19 cellular contexts compared by ENCODE assay signal in the genomic region with DNA sequence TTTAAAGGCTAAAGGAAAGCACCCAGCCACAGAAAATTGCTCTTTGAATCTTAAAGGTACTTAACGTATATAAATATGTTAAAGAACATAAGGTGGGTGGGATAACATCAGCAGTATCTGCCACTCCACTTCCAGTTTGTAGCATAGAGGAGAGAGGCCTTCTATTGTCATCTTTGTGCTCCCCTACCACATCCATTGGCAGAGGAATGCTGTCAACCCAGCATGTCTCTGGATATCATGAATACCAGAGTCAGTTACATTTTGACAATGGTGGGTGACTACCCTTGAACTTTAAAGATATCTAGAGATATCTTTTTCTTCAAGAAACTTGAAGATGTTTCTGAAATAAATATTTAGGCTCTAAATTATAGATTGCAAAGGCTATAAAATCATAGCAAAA.
DNase-seq lines count a peak whose midpoint lies in the region; ATAC-seq, FAIRE-seq and TF ChIP-seq lines count a peak whose summit lies in the region.
"Had no signal": no experiment of that assay in that cellular context is flagged by ENCODE, and none has a peak within 500 bp of the region (broad histone marks: within the 10 kb centered on the region; RNA-seq: fewer than 3 reads in every experiment).

No MANE protein-coding gene starts in this region.

- ATAC-seq in HG03521 (IDR thresholded peaks at IDR 0.05; ENCODE audit: unreplicated experiment) = no peak

- H3K36me3 ChIP-seq in NT2/D1 (ENCODE audit: insufficient read depth, insufficient read length, low read length) = no peaks in the 10 kb centered on the region
- H3K36me3 ChIP-seq in H1 (ENCODE audit: control insufficient read depth in 2 of 4, insufficient read depth in 4 of 4, low read length in 3 of 4) = no peaks in the 10 kb centered on the region
- H3K36me3 ChIP-seq in neural cell (ENCODE audit: insufficient read depth, low read length) = no peaks in the 10 kb centered on the region

- H3K4me2 ChIP-seq in H1 (ENCODE audit: insufficient read depth in 1 of 2, low read depth in 2 of 2, low read length in 2 of 2) (no peak overlapping the region), neural cell (ENCODE audit: low read length) (no peak overlapping the region)

- no peaks in the 10 kb centered on the region for H3K27me3 Mint-ChIP-seq in activated naive CD8-positive, alpha-beta T cell treated with anti-CD3 and anti-CD28 coated beads for 36 hours
- H3K27me3 Mint-ChIP-seq: CD4-positive, alpha-beta memory T cell had no signal

- no peak overlapping the region for H3K4me3 ChIP-seq in NT2/D1 (ENCODE audit: insufficient read length, low read depth)
- H3K4me3 ChIP-seq in H1 (ENCODE audit: extremely low read depth in 1 of 4, insufficient read depth in 2 of 4, low read depth in 3 of 4, low read length in 4 of 4) = no peak overlapping the region
- no peak overlapping the region for H3K4me3 ChIP-seq in neural cell (ENCODE audit: low read length)

- H3K79me1 ChIP-seq in H1 (ENCODE audit: low read depth, low read length) = no peaks in the 10 kb centered on the region

- H2AK5ac ChIP-seq in H1 (ENCODE audit: low read depth, low read length) = no peak overlapping the region

- no peak overlapping the region for H4K5ac ChIP-seq in H1 (ENCODE audit: insufficient read length, low read depth, low read length)

- no peak overlapping the region for H3K14ac ChIP-seq in H1 (ENCODE audit: insufficient read length)

- no peak overlapping the region for H4K91ac ChIP-seq in H1 (replicated peaks; ENCODE audit: insufficient read length, low read length)

- no peak overlapping the region for H4K8ac ChIP-seq in H1 (ENCODE audit: extremely low read depth, insufficient read depth, low read length)

- no peak overlapping the region for H3K27ac Mint-ChIP-seq in activated naive CD8-positive, alpha-beta T cell treated with anti-CD3 and anti-CD28 coated beads for 36 hours
- H3K27ac Mint-ChIP-seq: CD4-positive, alpha-beta memory T cell had no signal

- H3K27me3 ChIP-seq in NT2/D1 (ENCODE audit: insufficient read depth, insufficient read length) (no peaks in the 10 kb centered on the region), H1 (replicated peaks in 1 of 4; ENCODE audit: control insufficient read depth in 3 of 4, extremely low read depth in 1 of 4, insufficient read depth in 3 of 4, low read length in 3 of 4) (no peaks in the 10 kb centered on the region), neural cell (ENCODE audit: insufficient read depth, low read depth, low read length) (no peaks in the 10 kb centered on the region)

- no peak overlapping the region for H2AFZ ChIP-seq in H1 (ENCODE audit: low read length)
- H2AFZ ChIP-seq in neural cell (ENCODE audit: low read depth, low read length) = no peak overlapping the region

- DNase-seq in NT2/D1 (ENCODE audit: low read depth, low spot score) = peak; percentile 27
- no peak for DNase-seq in H1 (ENCODE audit: low read depth in 1 of 2, low spot score in 2 of 2)
- DNase-seq in iPS-NIHi11 (ENCODE audit: low spot score) = peak; percentile 23
- no peak for DNase-seq in activated naive CD8-positive, alpha-beta T cell treated with anti-CD3 and anti-CD28 coated beads for 36 hours
- no peak for DNase-seq in NCI-H187 treated with DMSO at 0.1 percent for 48 hours (lab: John Stamatoyannopoulos, UW)
- no peak for DNase-seq in effector CD4-positive, alpha-beta T cell
- DNase-seq: C1 segment of cervical spinal cord; Calu3; CD4-positive, alpha-beta memory T cell; COR-L47; DMS153; DND-41; GOT3; H7; HCEC 1CT had no signal

- POLR2A ChIA-PET in H1 (lab: Charles Lee; ENCODE audit: partially characterized antibody) = no interaction called here

- TF ChIP-seq CTCF in H1 (IDR thresholded peaks at IDR 0.05; ENCODE audit: control extremely low read depth in 1 of 3, insufficient read depth in 1 of 3, low read depth in 1 of 3, low read length in 3 of 3) = no peak
- no peak for TF ChIP-seq CTCF in neural cell (IDR thresholded peaks at IDR 0.05; ENCODE audit: poor library complexity, severe bottlenecking)

- no peak overlapping the region for H2BK20ac ChIP-seq in H1 (ENCODE audit: low read length)

- H3K23ac ChIP-seq in H1 (ENCODE audit: insufficient read length) = no peak overlapping the region

- H2BK120ac ChIP-seq in H1 (replicated peaks; ENCODE audit: low read depth, low read length) = no peak overlapping the region

- 61% methylated on average over 1 of the region's 1 CpG; no CpG with 5 or more reads in 1 of the 2 experiments for WGBS in H1 (ENCODE audit: extremely low coverage in 1 of 2, insufficient coverage in 1 of 2, insufficient read length in 1 of 2, insufficient replicate concordance in 2 of 2, low coverage in 1 of 2, low lambda C conversion rate in 2 of 2, missing lambda C conversion rate in 1 of 2), 2 experiments

- H3K9me3 Mint-ChIP-seq in activated naive CD8-positive, alpha-beta T cell treated with anti-CD3 and anti-CD28 coated beads for 36 hours = no peaks in the 10 kb centered on the region

- no peak overlapping the region for H2BK15ac ChIP-seq in H1 (ENCODE audit: low read length)

- H3K18ac ChIP-seq in H1 (ENCODE audit: extremely low read depth, low read length) = no peak overlapping the region

- no peak overlapping the region for H3K56ac ChIP-seq in H1 (replicated peaks; ENCODE audit: insufficient read length, low read depth, low read length)

- no peaks in the 10 kb centered on the region for H3K9me2 ChIP-seq in neural cell (ENCODE audit: insufficient read depth, low read length)

- H3K4ac ChIP-seq in H1 (replicated peaks; ENCODE audit: insufficient read length, low read depth, low read length) = no peak overlapping the region

- H3K23me2 ChIP-seq in H1 (ENCODE audit: low read depth, low read length) = no peaks in the 10 kb centered on the region

- TF ChIP-seq EP300 in H1 (IDR thresholded peaks at IDR 0.05; ENCODE audit: borderline replicate concordance in 1 of 2, low read depth in 2 of 2, low read length in 2 of 2) = no peak
- no peak for TF ChIP-seq EP300 in neural cell (conservative IDR thresholded peaks at IDR 0.05; ENCODE audit: poor library complexity, severe bottlenecking)

- peak; percentile 60 for FAIRE-seq in H1 (lab: Jason Lieb, UNC)
- FAIRE-seq: G401.6, GM12892 had no signal

- no peak for TF ChIP-seq POLR2A in H1 (IDR thresholded peaks at IDR 0.05; ENCODE audit: control extremely low read depth in 1 of 2, low read depth in 2 of 2, low read length in 2 of 2)

- H3K4me3 Mint-ChIP-seq in activated naive CD8-positive, alpha-beta T cell treated with anti-CD3 and anti-CD28 coated beads for 36 hours = no peak overlapping the region
- H3K4me3 Mint-ChIP-seq: CD4-positive, alpha-beta memory T cell had no signal

- H3K36me3 Mint-ChIP-seq in activated naive CD8-positive, alpha-beta T cell treated with anti-CD3 and anti-CD28 coated beads for 36 hours = no peaks in the 10 kb centered on the region
- H3K36me3 Mint-ChIP-seq: CD4-positive, alpha-beta memory T cell had no signal

- H3K4me1 ChIP-seq in NT2/D1 (ENCODE audit: insufficient read depth, insufficient read length) (no peaks in the 10 kb centered on the region), H1 (replicated peaks in 1 of 4; ENCODE audit: control insufficient read depth in 3 of 4, insufficient read depth in 4 of 4, low read length in 3 of 4) (peaks cover 0 to 5% (median 2%) of the 10 kb centered on the region in 4 experiments; a peak in 2 of 7 replicates)

- H3K79me2 ChIP-seq in H1 (ENCODE audit: control insufficient read depth in 1 of 2, insufficient read depth in 2 of 2, low read length in 2 of 2) = no peaks in the 10 kb centered on the region
- H3K79me2 ChIP-seq in neural cell (replicated peaks; ENCODE audit: insufficient read depth, low read length) = no peaks in the 10 kb centered on the region

- no peaks in the 10 kb centered on the region for H3F3A ChIP-seq in neural cell (ENCODE audit: insufficient read depth, low read length, poor library complexity, severe bottlenecking)

- TF ChIP-seq RAD21 in H1 (IDR thresholded peaks at IDR 0.05 in 1 of 2, conservative IDR thresholded peaks at IDR 0.05 in 1 of 2; ENCODE audit: low read depth in 2 of 2, low read length in 2 of 2) (no peak), neural cell (conservative IDR thresholded peaks at IDR 0.05) (no peak)

- H3K9me3 ChIP-seq in NT2/D1 (ENCODE audit: insufficient read depth, low read length) (no peaks in the 10 kb centered on the region), H1 (ENCODE audit: insufficient read depth in 2 of 2, low read depth in 1 of 2, low read length in 1 of 2) (no peaks in the 10 kb centered on the region), neural cell (ENCODE audit: low read length) (no peaks in the 10 kb centered on the region)

- no peak overlapping the region for H2BK12ac ChIP-seq in H1 (ENCODE audit: low read depth, low read length)

- no peak overlapping the region for H2BK5ac ChIP-seq in H1 (ENCODE audit: low read depth, low read length)

- H3K9ac ChIP-seq in NT2/D1 (ENCODE audit: insufficient read length, low read depth) = no peak overlapping the region
- H3K9ac ChIP-seq in H1 (replicated peaks in 1 of 4; ENCODE audit: extremely low read depth in 1 of 4, low read depth in 3 of 4, low read length in 3 of 4) = no peak overlapping the region
- H3K9ac ChIP-seq in neural cell (ENCODE audit: low read length) = no peak overlapping the region

- H3K4me1 Mint-ChIP-seq in activated naive CD8-positive, alpha-beta T cell treated with anti-CD3 and anti-CD28 coated beads for 36 hours = no peaks in the 10 kb centered on the region
- H3K4me1 Mint-ChIP-seq: CD4-positive, alpha-beta memory T cell had no signal

- H3K27ac ChIP-seq in H1 (ENCODE audit: low read depth, low read length) (no peak overlapping the region), neural cell (ENCODE audit: low read length) (peak overlapping the region; percentile 14)

- CTCF ChIA-PET in H1 (lab: Charles Lee; ENCODE audit: partially characterized antibody) = interaction anchor here (1.2 kb wide), 2 partner anchors 8 to 21 kb away, joined by 4 to 5 read pairs; no protein-coding TSS in a partner anchor

- no peaks in the 10 kb centered on the region for H4K20me1 ChIP-seq in H1 (replicated peaks in 1 of 2; ENCODE audit: control insufficient read depth in 1 of 2, insufficient read depth in 2 of 2, low read length in 2 of 2)
- no peaks in the 10 kb centered on the region for H4K20me1 ChIP-seq in neural cell (ENCODE audit: insufficient read depth)

TF ChIP-seq in H1, 55 proteins besides CTCF, POLR2A, EP300 and RAD21:
- TF ChIP-seq TEAD4 (IDR thresholded peaks at IDR 0.05; ENCODE audit: low read depth, low read length) (peak; percentile 86), SRF (IDR thresholded peaks at IDR 0.05; ENCODE audit: low read depth, low read length) (no peak), TCF12 (IDR thresholded peaks at IDR 0.05; ENCODE audit: low read depth, low read length) (no peak), NRF1 (IDR thresholded peaks at IDR 0.05; ENCODE audit: low read depth, low read length) (no peak)

Comparison
In these comparisons a context has a peak if more than half of its experiments do, and no peak if none do; other contexts are left out.
1. DNase-seq: peak in NT2/D1 (single experiment) and iPS-NIHi11 (single experiment); none in H1 (0 of 2), activated naive CD8-positive, alpha-beta T cell treated with anti-CD3 and anti-CD28 coated beads for 36 hours (single experiment), NCI-H187 treated with DMSO at 0.1 percent for 48 hours (single experiment) and effector CD4-positive, alpha-beta T cell (single experiment).